In genomic region chr10:35998036-35998435, GRCh38 we compare ENCODE assay signal across 21 cellular contexts.
DNase-seq lines count a peak whose midpoint lies in the region; ATAC-seq and TF ChIP-seq lines count a peak whose summit lies in the region.
"Had no signal": no experiment of that assay in that cellular context is flagged by ENCODE, and none has a peak within 500 bp of the region (broad histone marks: within the 10 kb centered on the region; RNA-seq: fewer than 3 reads in every experiment).

No MANE protein-coding gene starts in this region.

- CTCF ChIA-PET in MCF 10A (lab: Yijun Ruan, JAX): interaction anchor here (0.6 kb wide), 1 partner anchor 640 kb away, joined by 3 read pairs; no protein-coding TSS in a partner anchor

- H3K27me3 Mint-ChIP-seq in MCF 10A (ENCODE audit: insufficient read depth, unreplicated experiment): no peaks in the 10 kb centered on the region
- H3K27me3 Mint-ChIP-seq: CD4-positive, alpha-beta memory T cell had no signal

- H3K4me1 Mint-ChIP-seq in MCF 10A (ENCODE audit: insufficient read depth, unreplicated experiment): no peaks in the 10 kb centered on the region
- H3K4me1 Mint-ChIP-seq: CD4-positive, alpha-beta memory T cell had no signal

- TF ChIP-seq CTCF in MCF 10A (IDR thresholded peaks at IDR 0.05; ENCODE audit: unreplicated experiment) (no peak), breast epithelium (IDR thresholded peaks at IDR 0.05) (no peak), vagina (IDR thresholded peaks at IDR 0.05) (no peak), left lung (IDR thresholded peaks at IDR 0.05) (no peak)

- no TSS peak for BruUV-seq in MCF 10A (replicated peaks; lab: Mats Ljungman, UMichigan)

- DNase-seq in MCF 10A (ENCODE audit: unreplicated experiment) (no peak), breast epithelium (ENCODE audit: low spot score in 2 of 2) (no peak), NCI-H1694 treated with DMSO at 0.1 percent for 48 hours (lab: John Stamatoyannopoulos, UW) (peak; percentile 86), fibroblast of peridontal ligament (ENCODE audit: extremely low read depth) (peak; percentile 75), vagina (ENCODE audit: extremely low spot score in 2 of 2) (no peak), left ventricle myocardium superior (no peak), left lung (no peak)
- DNase-seq: 8988T; CD4-positive, alpha-beta memory T cell; GDM1; Kasumi-1; MG63; NCI-H1417 treated with DMSO at 0.1 percent for 48 hours; NCI-H1930; NCI-H226; NCI-H774; Peyer's patch; T-helper 1 cell had no signal

- H3K4me3 ChIP-seq in breast epithelium: no peak overlapping the region
- H3K4me3 ChIP-seq in vagina: no peak overlapping the region
- no peak overlapping the region for H3K4me3 ChIP-seq in left lung
- H3K4me3 ChIP-seq: BLaER1 treated with 17β-estradiol and CSF1 and Interleukin-3, amounts not matched to agents 10 nM and 100 nM; MG63; Peyer's patch; SJSA1 had no signal

- H3K9me3 ChIP-seq in breast epithelium (peaks cover 0 to 3% of the 10 kb centered on the region in 2 donors), vagina (no peaks in the 10 kb centered on the region), left lung (peaks cover 0 to 5% of the 10 kb centered on the region in 2 donors)
- H3K9me3 ChIP-seq: BLaER1 treated with 17β-estradiol and CSF1 and Interleukin-3, amounts not matched to agents 10 nM and 100 nM; MG63; Peyer's patch; SJSA1 had no signal

- H3K4me3 Mint-ChIP-seq in MCF 10A (ENCODE audit: unreplicated experiment): no peak overlapping the region
- H3K4me3 Mint-ChIP-seq: CD4-positive, alpha-beta memory T cell had no signal

- TF ChIP-seq POLR2A in breast epithelium (IDR thresholded peaks at IDR 0.05) (no peak), vagina (IDR thresholded peaks at IDR 0.05) (no peak)

- no peaks in the 10 kb centered on the region for H3K36me3 Mint-ChIP-seq in MCF 10A (ENCODE audit: insufficient read depth, unreplicated experiment)
- H3K36me3 Mint-ChIP-seq: CD4-positive, alpha-beta memory T cell had no signal

- intact Hi-C loops in MCF 10A (cut with micrococcal nuclease): no loop called here
- intact Hi-C loops in breast epithelium (cut with DNase I; ENCODE audit: low total_unique reads): no loop called here
- intact Hi-C loops in vagina (cut with DNase I): no loop called here
- intact Hi-C loops in left ventricle myocardium superior (cut with micrococcal nuclease): no loop called here
- intact Hi-C loops in left lung (cut with DNase I): no loop called here

- no peaks in the 10 kb centered on the region for H3K36me3 ChIP-seq in breast epithelium
- H3K36me3 ChIP-seq in vagina: no peaks in the 10 kb centered on the region
- no peaks in the 10 kb centered on the region for H3K36me3 ChIP-seq in left lung
- H3K36me3 ChIP-seq: BLaER1 treated with 17β-estradiol and CSF1 and Interleukin-3, amounts not matched to agents 10 nM and 100 nM; MG63; Peyer's patch; SJSA1 had no signal

- peak overlapping the region; percentile 64 for H3K27ac Mint-ChIP-seq in MCF 10A (ENCODE audit: low read depth, unreplicated experiment)
- H3K27ac Mint-ChIP-seq: CD4-positive, alpha-beta memory T cell had no signal

- POLR2A ChIA-PET in MCF 10A (lab: Yijun Ruan, JAX): no interaction called here

- ATAC-seq in HG03039 (IDR thresholded peaks at IDR 0.05; ENCODE audit: unreplicated experiment): no peak
- ATAC-seq in left ventricle myocardium superior: no peak
- no peak for ATAC-seq in left lung

- H3K27me3 ChIP-seq in breast epithelium: no peaks in the 10 kb centered on the region
- H3K27me3 ChIP-seq in vagina: no peaks in the 10 kb centered on the region
- H3K27me3 ChIP-seq in left lung: no peaks in the 10 kb centered on the region
- H3K27me3 ChIP-seq: BLaER1 treated with 17β-estradiol and CSF1 and Interleukin-3, amounts not matched to agents 10 nM and 100 nM; MG63; Peyer's patch; SJSA1 had no signal

- H3K9me3 Mint-ChIP-seq in MCF 10A (ENCODE audit: unreplicated experiment): peaks cover 7% of the 10 kb centered on the region

- H3K27ac ChIP-seq in breast epithelium (no peak overlapping the region), vagina (no peak overlapping the region), left lung (no peak overlapping the region)
- H3K27ac ChIP-seq: BLaER1 treated with 17β-estradiol and CSF1 and Interleukin-3, amounts not matched to agents 10 nM and 100 nM; Peyer's patch; SJSA1 had no signal

- no peaks in the 10 kb centered on the region for H3K4me1 ChIP-seq in breast epithelium
- no peaks in the 10 kb centered on the region for H3K4me1 ChIP-seq in vagina
- H3K4me1 ChIP-seq in left lung: no peaks in the 10 kb centered on the region
- H3K4me1 ChIP-seq: BLaER1 treated with 17β-estradiol and CSF1 and Interleukin-3, amounts not matched to agents 10 nM and 100 nM; Peyer's patch; SJSA1 had no signal

Comparison
In these comparisons a context has a peak if more than half of its experiments do, and no peak if none do; other contexts are left out.
1. DNase-seq: peak in NCI-H1694 treated with DMSO at 0.1 percent for 48 hours (single experiment) and fibroblast of peridontal ligament (single experiment); none in MCF 10A (single experiment), breast epithelium (0 of 2), vagina (0 of 2), left ventricle myocardium superior (single experiment) and left lung (0 of 2).